1 cellular context compared by ENCODE assay signal in the genomic region with DNA sequence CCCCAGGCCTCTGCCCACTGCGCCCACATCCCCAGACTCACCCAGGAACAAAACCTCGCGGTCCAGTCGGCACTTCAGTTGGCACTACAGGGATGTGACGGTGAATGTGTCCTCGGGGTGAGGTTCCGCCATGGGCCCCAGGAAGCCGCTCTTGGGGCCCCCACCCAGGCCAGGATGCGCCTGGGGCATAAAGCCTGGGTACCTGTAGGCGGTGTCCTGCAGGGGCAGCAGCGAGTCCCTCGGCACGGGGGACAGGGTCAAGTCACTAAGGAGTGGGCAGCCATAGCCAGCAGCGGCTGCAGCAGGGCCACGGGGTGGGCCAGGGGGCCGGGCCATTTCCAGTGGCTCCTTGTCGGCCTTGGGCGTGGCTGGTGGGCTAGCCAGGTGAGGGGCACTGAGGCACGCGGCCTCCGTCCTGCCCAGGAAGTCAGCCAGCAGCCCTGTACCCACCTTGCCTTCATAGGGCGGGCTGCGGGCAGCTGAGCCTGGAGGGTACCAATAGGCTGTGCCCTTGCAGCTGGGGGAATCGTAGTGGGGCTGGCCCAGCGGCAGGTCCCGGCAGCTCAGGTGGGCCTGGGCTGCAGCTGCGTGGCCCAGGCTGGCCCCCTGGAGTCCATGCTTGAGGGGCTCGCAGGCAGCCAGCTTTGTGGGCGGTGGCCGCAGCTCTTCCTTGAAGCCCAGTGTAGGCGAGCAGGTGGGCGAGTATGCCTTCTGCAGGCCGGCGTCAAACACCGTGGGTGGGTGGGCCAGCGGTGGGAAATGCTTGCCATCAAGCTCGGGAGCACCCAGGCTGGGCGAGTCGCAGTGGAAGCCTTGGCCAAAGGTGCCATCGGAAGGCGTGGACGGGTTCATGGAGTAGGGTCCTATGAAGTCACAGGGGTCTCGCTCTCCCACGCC.
TF ChIP-seq lines count a peak whose summit lies in the region.

No MANE protein-coding gene starts in this region.

TF ChIP-seq in HCT116, 20 proteins besides CTCF, POLR2A, EP300 and RAD21:
- TF ChIP-seq, protein P1, sequence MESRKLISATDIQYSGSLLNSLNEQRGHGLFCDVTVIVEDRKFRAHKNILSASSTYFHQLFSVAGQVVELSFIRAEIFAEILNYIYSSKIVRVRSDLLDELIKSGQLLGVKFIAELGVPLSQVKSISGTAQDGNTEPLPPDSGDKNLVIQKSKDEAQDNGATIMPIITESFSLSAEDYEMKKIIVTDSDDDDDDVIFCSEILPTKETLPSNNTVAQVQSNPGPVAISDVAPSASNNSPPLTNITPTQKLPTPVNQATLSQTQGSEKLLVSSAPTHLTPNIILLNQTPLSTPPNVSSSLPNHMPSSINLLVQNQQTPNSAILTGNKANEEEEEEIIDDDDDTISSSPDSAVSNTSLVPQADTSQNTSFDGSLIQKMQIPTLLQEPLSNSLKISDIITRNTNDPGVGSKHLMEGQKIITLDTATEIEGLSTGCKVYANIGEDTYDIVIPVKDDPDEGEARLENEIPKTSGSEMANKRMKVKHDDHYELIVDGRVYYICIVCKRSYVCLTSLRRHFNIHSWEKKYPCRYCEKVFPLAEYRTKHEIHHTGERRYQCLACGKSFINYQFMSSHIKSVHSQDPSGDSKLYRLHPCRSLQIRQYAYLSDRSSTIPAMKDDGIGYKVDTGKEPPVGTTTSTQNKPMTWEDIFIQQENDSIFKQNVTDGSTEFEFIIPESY (IDR thresholded peaks at IDR 0.05; ENCODE audit: extremely low read depth, insufficient replicate concordance, low read length), result no peak
- TF ChIP-seq CEBPB (IDR thresholded peaks at IDR 0.05; ENCODE audit: low read depth), result no peak
- TF ChIP-seq, protein P2, sequence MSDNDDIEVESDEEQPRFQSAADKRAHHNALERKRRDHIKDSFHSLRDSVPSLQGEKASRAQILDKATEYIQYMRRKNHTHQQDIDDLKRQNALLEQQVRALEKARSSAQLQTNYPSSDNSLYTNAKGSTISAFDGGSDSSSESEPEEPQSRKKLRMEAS (IDR thresholded peaks at IDR 0.05), result no peak
- no peak for TF ChIP-seq FOSL1 (IDR thresholded peaks at IDR 0.05; ENCODE audit: low read depth)
- TF ChIP-seq, protein P3, sequence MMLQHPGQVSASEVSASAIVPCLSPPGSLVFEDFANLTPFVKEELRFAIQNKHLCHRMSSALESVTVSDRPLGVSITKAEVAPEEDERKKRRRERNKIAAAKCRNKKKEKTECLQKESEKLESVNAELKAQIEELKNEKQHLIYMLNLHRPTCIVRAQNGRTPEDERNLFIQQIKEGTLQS (IDR thresholded peaks at IDR 0.05), result no peak
- no peak for TF ChIP-seq ZNF274 (IDR thresholded peaks at IDR 0.05; ENCODE audit: low read depth, low read length)
- no peak for TF ChIP-seq EZH2 (IDR thresholded peaks at IDR 0.05)
- TF ChIP-seq SP1 (IDR thresholded peaks at IDR 0.05; ENCODE audit: low read depth), result no peak
- TF ChIP-seq POLR2AphosphoS5 (IDR thresholded peaks at IDR 0.05; ENCODE audit: low read depth, low read length), result no peak
- no peak for TF ChIP-seq CBX3 (IDR thresholded peaks at IDR 0.05; ENCODE audit: low read depth)
- no peak for TF ChIP-seq SIN3A (IDR thresholded peaks at IDR 0.05; ENCODE audit: low read depth)
- no peak for TF ChIP-seq YY1 (IDR thresholded peaks at IDR 0.05; ENCODE audit: extremely low read depth, insufficient replicate concordance, low read depth, low read length)
- TF ChIP-seq ELF1 (IDR thresholded peaks at IDR 0.05; ENCODE audit: borderline replicate concordance, low read depth), result no peak
- TF ChIP-seq ZFX (IDR thresholded peaks at IDR 0.05), result no peak
- no peak for TF ChIP-seq JUND (IDR thresholded peaks at IDR 0.05)
- no peak for TF ChIP-seq EGR1 (IDR thresholded peaks at IDR 0.05; ENCODE audit: low read depth)
